In genomic region chr6:45541934-45542333, GRCh38 we compare ENCODE assay signal across 18 cellular contexts.
A peak's percentile ranks its signal among the peaks of the same experiment; 100 is the strongest.
DNase-seq lines count a peak whose midpoint lies in the region; ATAC-seq and TF ChIP-seq lines count a peak whose summit lies in the region.
"Had no signal": no experiment of that assay in that cellular context is flagged by ENCODE, and none has a peak within 500 bp of the region (broad histone marks: within the 10 kb centered on the region; RNA-seq: fewer than 3 reads in every experiment).

No MANE protein-coding gene starts in this region.

- ATAC-seq in GM21515 (IDR thresholded peaks at IDR 0.05; ENCODE audit: unreplicated experiment) (no peak), GM21360 (IDR thresholded peaks at IDR 0.05; ENCODE audit: unreplicated experiment) (no peak)
- ATAC-seq: Right ventricle myocardium inferior had no signal

- peaks cover 25% of the 10 kb centered on the region for H3K4me1 ChIP-seq in left ventricle myocardium inferior
- H3K4me1 ChIP-seq: HAP-1 had no signal

- H3K27ac ChIP-seq in left ventricle myocardium inferior (replicated peaks) (peak overlapping the region; percentile 2), VCaP (peak overlapping the region; percentile 98)

- H3K9me3 ChIP-seq in left ventricle myocardium inferior (replicated peaks) = no peaks in the 10 kb centered on the region
- H3K9me3 ChIP-seq: HAP-1 had no signal

- TF ChIP-seq CTCF in left ventricle myocardium inferior (IDR thresholded peaks at IDR 0.05; ENCODE audit: borderline replicate concordance) (no peak), VCaP (conservative IDR thresholded peaks at IDR 0.05) (no peak), fibroblast of mammary gland (conservative IDR thresholded peaks at IDR 0.05; ENCODE audit: control insufficient read depth, insufficient read depth, low read depth, low read length) (no peak)

- no peaks in the 10 kb centered on the region for H3K36me3 ChIP-seq in left ventricle myocardium inferior
- H3K36me3 ChIP-seq: HAP-1 had no signal

- H3K4me3 ChIP-seq in left ventricle myocardium inferior (no peak overlapping the region), fibroblast of mammary gland (ENCODE audit: control insufficient read depth, low read depth, low read length) (no peak overlapping the region)
- H3K4me3 ChIP-seq: HAP-1 had no signal

- no peak for DNase-seq in left ventricle myocardium inferior
- no peak for DNase-seq in cardiac septum (ENCODE audit: low spot score)
- peak; percentile 31 for DNase-seq in fibroblast of mammary gland (ENCODE audit: low read depth)
- no peak for DNase-seq in HPDE6-E6E7 (ENCODE audit: extremely low spot score)
- DNase-seq in NCI-H1417 (lab: John Stamatoyannopoulos, UW) = no peak
- DNase-seq: 8988T; CD4-positive, alpha-beta memory T cell; DMS79; KG1; NCI-H1048; NCI-H2081 treated with DMSO at 0.1 percent for 48 hours; NCI-H510A; NCI-H774 had no signal

- no peaks in the 10 kb centered on the region for H3K27me3 ChIP-seq in left ventricle myocardium inferior (ENCODE audit: low read depth)

- intact Hi-C loops in left ventricle myocardium inferior (cut with micrococcal nuclease) = no loop called here
- intact Hi-C loops in cardiac septum (cut with DNase I) = loop anchor here (2.0 kb wide), 1 partner anchor 53 kb away; no protein-coding TSS in a partner anchor
